ENCODE assay signal across 21 cellular contexts in genomic region chr1:246269466-246269865, GRCh38.
A peak's percentile ranks its signal among the peaks of the same experiment; 100 is the strongest.
DNase-seq lines count a peak whose midpoint lies in the region; ATAC-seq, FAIRE-seq and TF ChIP-seq lines count a peak whose summit lies in the region.
"Had no signal": no experiment of that assay in that cellular context is flagged by ENCODE, and none has a peak within 500 bp of the region (broad histone marks: within the 10 kb centered on the region; RNA-seq: fewer than 3 reads in every experiment).

No MANE protein-coding gene starts in this region.

- peaks cover 0 to 35% (median 0%) of the 10 kb centered on the region in 5 donors for H3K9me3 Mint-ChIP-seq in CD8-positive, alpha-beta memory T cell
- H3K9me3 Mint-ChIP-seq: H9 had no signal

- H3K27me3 ChIP-seq in K562 (ENCODE audit: control insufficient read depth in 2 of 2, insufficient read depth in 2 of 2, low read length in 2 of 2) (no peaks in the 10 kb centered on the region), smooth muscle cell (ENCODE audit: low read depth) (no peaks in the 10 kb centered on the region), gastrocnemius medialis (no peaks in the 10 kb centered on the region)
- H3K27me3 ChIP-seq in CD8-positive, alpha-beta memory T cell (ENCODE audit: insufficient read depth, low read length, poor library complexity, severe bottlenecking), result no peaks in the 10 kb centered on the region
- H3K27me3 ChIP-seq: BLaER1 had no signal

- H3K9ac ChIP-seq in K562 (ENCODE audit: insufficient read depth in 1 of 2, low read depth in 2 of 2, low read length in 2 of 2), result no peak overlapping the region
- no peak overlapping the region for H3K9ac ChIP-seq in smooth muscle cell (ENCODE audit: low read depth)
- H3K9ac ChIP-seq: BLaER1, GM23248 had no signal

- TF ChIP-seq POLR2A in K562 (conservative IDR thresholded peaks at IDR 0.05), result no peak
- TF ChIP-seq POLR2A in gastrocnemius medialis (IDR thresholded peaks at IDR 0.05), result no peak

- 82% methylated on average over 7 of the region's 7 CpGs for WGBS in K562 (ENCODE audit: insufficient coverage, low coverage, missing lambda C conversion rate)
- WGBS in smooth muscle cell (ENCODE audit: low lambda C conversion rate), result 96% methylated on average over 7 of the region's 7 CpGs

- H3K4me2 ChIP-seq in K562 (ENCODE audit: insufficient read depth, low read length) (no peak overlapping the region), smooth muscle cell (no peak overlapping the region)
- H3K4me2 ChIP-seq: BLaER1 had no signal

- no peaks in the 10 kb centered on the region for H4K20me1 ChIP-seq in K562 (replicated peaks; ENCODE audit: control insufficient read depth, insufficient read depth, low read length)
- H4K20me1 ChIP-seq in smooth muscle cell (ENCODE audit: low read depth), result no peaks in the 10 kb centered on the region
- H4K20me1 ChIP-seq: BLaER1 had no signal

- ATAC-seq in K562 (no peak), gastrocnemius medialis (no peak)
- ATAC-seq: CD8-positive, alpha-beta T cell; HCT116 had no signal

- no peaks in the 10 kb centered on the region for H3K4me1 Mint-ChIP-seq in CD8-positive, alpha-beta memory T cell
- H3K4me1 Mint-ChIP-seq: B cell; CD4-positive, CD25-positive, alpha-beta regulatory T cell had no signal

- CTCF ChIA-PET in K562 (lab: Yijun Ruan, JAX; ENCODE audit: low intra/inter-chr PET ratio), result no interaction called here
- CTCF ChIA-PET in CD8-positive, alpha-beta memory T cell (lab: Charles Lee), result no interaction called here

- H3K4me3 ChIP-seq in K562 (no peak overlapping the region), smooth muscle cell (no peak overlapping the region), gastrocnemius medialis (no peak overlapping the region)
- H3K4me3 ChIP-seq in CD8-positive, alpha-beta memory T cell (ENCODE audit: low read length), result no peak overlapping the region
- H3K4me3 ChIP-seq: BLaER1, GM12878, GM23248 had no signal

- no peak overlapping the region for H3K27ac Mint-ChIP-seq in CD8-positive, alpha-beta memory T cell
- H3K27ac Mint-ChIP-seq: B cell; CD4-positive, CD25-positive, alpha-beta regulatory T cell; CD8-positive, alpha-beta T cell; H9 had no signal

- H3K36me3 ChIP-seq in K562 (ENCODE audit: control insufficient read depth, insufficient read depth, low read length), result no peaks in the 10 kb centered on the region
- no peaks in the 10 kb centered on the region for H3K36me3 ChIP-seq in smooth muscle cell (ENCODE audit: low read depth)
- H3K36me3 ChIP-seq in gastrocnemius medialis, result no peaks in the 10 kb centered on the region
- H3K36me3 ChIP-seq in CD8-positive, alpha-beta memory T cell (ENCODE audit: insufficient read depth, low read length), result no peaks in the 10 kb centered on the region
- H3K36me3 ChIP-seq: BLaER1 had no signal

- H3K27me3 Mint-ChIP-seq in CD8-positive, alpha-beta memory T cell, result no peaks in the 10 kb centered on the region
- H3K27me3 Mint-ChIP-seq: B cell; CD4-positive, CD25-positive, alpha-beta regulatory T cell had no signal

- POLR2A ChIA-PET in K562 (lab: Yijun Ruan, JAX), result no interaction called here
- POLR2A ChIA-PET in CD8-positive, alpha-beta memory T cell (lab: Charles Lee), result no interaction called here

- H3F3A ChIP-seq in smooth muscle cell (ENCODE audit: low read depth), result peaks cover 3% of the 10 kb centered on the region

- no peak for FAIRE-seq in K562 (lab: Jason Lieb, UNC)
- FAIRE-seq in endometrium (lab: Jason Lieb, UNC), result peak; percentile 29
- peak; percentile 10 for FAIRE-seq in frontal cortex (lab: Jason Lieb, UNC)
- FAIRE-seq: GM12878, GM19239 had no signal

- H3K9me1 ChIP-seq in K562 (ENCODE audit: control insufficient read depth, insufficient read depth, low read length), result no peaks in the 10 kb centered on the region

- intact Hi-C loops in K562 (cut with micrococcal nuclease), result no loop called here
- intact Hi-C loops in gastrocnemius medialis (cut with DNase I; ENCODE audit: low total_unique reads), result no loop called here

- no peak for TF ChIP-seq RAD21 in K562 (CRISPR knock-in tag; conservative IDR thresholded peaks at IDR 0.05 in 1 of 2, IDR thresholded peaks at IDR 0.05 in 1 of 2)

- no TSS peak for BruUV-seq in K562 (replicated peaks; lab: Mats Ljungman, UMichigan)

- TF ChIP-seq CTCF in K562 (IDR thresholded peaks at IDR 0.05 in 2 of 3, conservative IDR thresholded peaks at IDR 0.05 in 1 of 3; ENCODE audit: insufficient read depth in 2 of 3, low read depth in 1 of 3, low read length in 3 of 3) (no peak), smooth muscle cell (IDR thresholded peaks at IDR 0.05; ENCODE audit: borderline replicate concordance, insufficient read depth, poor library complexity, severe bottlenecking) (no peak), gastrocnemius medialis (IDR thresholded peaks at IDR 0.05 in 4 of 5, conservative IDR thresholded peaks at IDR 0.05 in 1 of 5) (no peak)

- no peak overlapping the region for H3K4me3 Mint-ChIP-seq in CD8-positive, alpha-beta memory T cell
- H3K4me3 Mint-ChIP-seq: B cell; CD4-positive, CD25-positive, alpha-beta regulatory T cell; CD8-positive, alpha-beta T cell; H9 had no signal

- no peak overlapping the region for H2AFZ ChIP-seq in K562 (ENCODE audit: low read depth, low read length)
- no peak overlapping the region for H2AFZ ChIP-seq in smooth muscle cell (ENCODE audit: low read depth)
- H2AFZ ChIP-seq: GM23248 had no signal

- DNase-seq in K562 (ENCODE audit: extremely low read depth in 1 of 4, low spot score in 3 of 4) (no peak), frontal cortex (ENCODE audit: low spot score in 2 of 2) (no peak), smooth muscle cell (lab: John Stamatoyannopoulos, UW; ENCODE audit: unreplicated experiment) (no peak), gastrocnemius medialis (no peak), NCI-H446 treated with DMSO at 0.1 percent for 48 hours (lab: John Stamatoyannopoulos, UW) (no peak)
- no peak for DNase-seq in CD8-positive, alpha-beta memory T cell
- DNase-seq: CD4-positive, CD25-positive, alpha-beta regulatory T cell; CD8-positive, alpha-beta T cell; DMS 273 treated with DMSO at 0.1 percent for 48 hours; DMS79; EL; GDM1; GM23248; H9 had no signal

- H3K79me2 ChIP-seq in K562 (ENCODE audit: control insufficient read depth, insufficient read depth, low read length) (no peaks in the 10 kb centered on the region), smooth muscle cell (ENCODE audit: low read depth) (peaks cover 7% of the 10 kb centered on the region)

- no peaks in the 10 kb centered on the region for H3K9me3 ChIP-seq in K562 (replicated peaks; ENCODE audit: control insufficient read depth, insufficient read depth, low read depth, low read length)
- H3K9me3 ChIP-seq in smooth muscle cell (replicated peaks; ENCODE audit: low read depth), result no peaks in the 10 kb centered on the region
- H3K9me3 ChIP-seq in gastrocnemius medialis, result no peaks in the 10 kb centered on the region
- no peaks in the 10 kb centered on the region for H3K9me3 ChIP-seq in CD8-positive, alpha-beta memory T cell (ENCODE audit: low read length)
- H3K9me3 ChIP-seq: BLaER1 had no signal

- no peak overlapping the region for H3K27ac ChIP-seq in K562 (ENCODE audit: extremely low read depth, low read depth, low read length)
- H3K27ac ChIP-seq in smooth muscle cell (ENCODE audit: low read depth), result peak overlapping the region; percentile 93
- no peak overlapping the region for H3K27ac ChIP-seq in gastrocnemius medialis
- H3K27ac ChIP-seq in CD8-positive, alpha-beta memory T cell (ENCODE audit: low read depth, low read length), result no peak overlapping the region
- H3K27ac ChIP-seq: BLaER1, C4-2B, GM23248 had no signal

- no peak for TF ChIP-seq EP300 in K562 (IDR thresholded peaks at IDR 0.05; ENCODE audit: low read length)

- in situ Hi-C loops in K562 (cut with MboI), result no loop called here
- in situ Hi-C loops in gastrocnemius medialis (cut with MboI; ENCODE audit: low sequenced_read_pairs in 4 of 4), result no loop called here

- peaks cover 8 to 64% (median 22%) of the 10 kb centered on the region in 3 donors for H3K36me3 Mint-ChIP-seq in CD8-positive, alpha-beta memory T cell

- peaks cover 0 to 5% of the 10 kb centered on the region in 2 experiments; a peak in 2 of 5 replicates for H3K4me1 ChIP-seq in K562 (replicated peaks in 1 of 2; ENCODE audit: control insufficient read depth in 2 of 2, insufficient read depth in 2 of 2, low read length in 2 of 2)
- peaks cover 24% of the 10 kb centered on the region for H3K4me1 ChIP-seq in smooth muscle cell (ENCODE audit: low read depth)
- no peaks in the 10 kb centered on the region for H3K4me1 ChIP-seq in gastrocnemius medialis
- H3K4me1 ChIP-seq in CD8-positive, alpha-beta memory T cell (ENCODE audit: insufficient read depth, low read length), result no peaks in the 10 kb centered on the region
- H3K4me1 ChIP-seq: BLaER1 had no signal

TF ChIP-seq in K562, 482 proteins besides CTCF, POLR2A, EP300 and RAD21 (continues in another document):
- TF ChIP-seq RFX1 (IDR thresholded peaks at IDR 0.05), result 0 out of 2 replicates have a peak, but pooled peaks have one; percentile 7
- TF ChIP-seq SOX6 (IDR thresholded peaks at IDR 0.05), result no peak
